In the genomic region with DNA sequence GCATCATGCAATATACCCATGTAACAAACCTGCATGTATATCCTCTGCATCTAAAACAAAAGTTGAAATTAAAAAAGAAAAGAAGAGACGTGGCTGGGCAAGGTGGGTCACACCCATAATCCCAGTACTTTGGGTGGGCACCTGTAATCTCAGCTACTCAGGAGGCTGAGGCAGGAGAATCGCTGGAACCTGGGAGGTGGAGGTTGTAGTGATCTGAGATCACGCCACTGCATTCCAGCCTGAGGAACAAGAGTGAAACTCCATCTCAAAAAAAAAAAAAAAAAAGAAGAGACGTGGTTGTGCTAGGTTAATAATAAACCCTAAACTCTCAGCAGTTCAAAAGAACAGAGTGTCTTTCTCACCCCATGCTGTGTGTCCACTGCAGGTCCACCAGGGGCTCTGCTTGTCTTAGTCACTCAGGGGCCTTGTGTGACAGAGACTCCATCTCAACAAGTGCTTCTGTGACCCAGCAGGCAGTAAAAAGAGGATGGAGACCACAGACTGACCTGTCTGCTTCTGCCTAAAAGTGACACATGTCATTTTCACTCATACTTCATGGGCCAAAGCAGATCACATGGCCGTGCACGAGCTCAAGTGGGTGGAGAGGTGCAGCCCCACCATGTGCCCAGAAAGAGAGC, we compare ENCODE assay signal across 21 cellular contexts. TPM values are rescaled to one million over a fixed set of nuclear protein-coding genes. Genes with fewer than 3 reads are reported as not detected.
DNase-seq lines count a peak whose midpoint lies in the region; ATAC-seq, FAIRE-seq and TF ChIP-seq lines count a peak whose summit lies in the region.
"Had no signal": no experiment of that assay in that cellular context is flagged by ENCODE, and none has a peak within 500 bp of the region (broad histone marks: within the 10 kb centered on the region; RNA-seq: fewer than 3 reads in every experiment).

No MANE protein-coding gene starts in this region.

- H3K36me3 Mint-ChIP-seq in natural killer cell treated with Interleukin-12 subunit alpha and Interleukin-12 subunit beta and Interleukin-15 and Interleukin-18, amount 100 ng/mL, for 72 hours = no peaks in the 10 kb centered on the region

- CTCF ChIA-PET in GM10248 (lab: Yijun Ruan, JAX) = interaction anchor here (1.1 to 6.4 kb wide), 5 partner anchors 9 to 1490 kb away, joined by 4 to 67 read pairs (median 6); no protein-coding TSS in a partner anchor

- no peak for TF ChIP-seq CTCF in GM10248 (IDR thresholded peaks at IDR 0.05; ENCODE audit: control extremely low read depth, extremely low read depth, low read depth, missing control alignments)
- TF ChIP-seq CTCF in heart right ventricle (IDR thresholded peaks at IDR 0.05) = no peak

- WGBS in heart right ventricle, 2 donors = 80 to 82% methylated on average over 6 of the region's 6 CpGs

- intact Hi-C loops in heart right ventricle (cut with DNase I) = loop anchor here in 2 of 10 donors (5.0 kb wide), 1 partner anchor 400 kb away; no protein-coding TSS in a partner anchor

- peaks cover 9 to 10% of the 10 kb centered on the region in 2 donors for H3K4me1 Mint-ChIP-seq in natural killer cell treated with Interleukin-12 subunit alpha and Interleukin-12 subunit beta and Interleukin-15 and Interleukin-18, amount 100 ng/mL, for 72 hours (ENCODE audit: low read depth in 2 of 2)
- H3K4me1 Mint-ChIP-seq: nephron had no signal

- no peaks in the 10 kb centered on the region for H3K9me3 Mint-ChIP-seq in natural killer cell treated with Interleukin-12 subunit alpha and Interleukin-12 subunit beta and Interleukin-15 and Interleukin-18, amount 100 ng/mL, for 72 hours
- H3K9me3 Mint-ChIP-seq: nephron had no signal

- no peak overlapping the region for H3K27ac Mint-ChIP-seq in natural killer cell treated with Interleukin-12 subunit alpha and Interleukin-12 subunit beta and Interleukin-15 and Interleukin-18, amount 100 ng/mL, for 72 hours
- H3K27ac Mint-ChIP-seq: nephron, progenitor cell of endocrine pancreas had no signal

- H3K4me1 ChIP-seq in heart right ventricle = peaks cover 0 to 11% (median 3%) of the 10 kb centered on the region in 9 donors
- H3K4me1 ChIP-seq: SJSA1, uterus had no signal

- POLR2A ChIA-PET in GM10248 (lab: Yijun Ruan, JAX) = no interaction called here

- ATAC-seq in GM21381 (IDR thresholded peaks at IDR 0.05; ENCODE audit: unreplicated experiment) = peak; percentile 47
- no peak for ATAC-seq in natural killer cell treated with Interleukin-12 subunit alpha and Interleukin-12 subunit beta and Interleukin-15 and Interleukin-18, amount 100 ng/mL, for 72 hours
- no peak for ATAC-seq in heart right ventricle
- ATAC-seq: gastroesophageal sphincter; stimulated activated naive CD8-positive, alpha-beta T cell treated with anti-CD3 and anti-CD28 coated beads, Interleukin-15, Interleukin-2, amounts not matched to agents 100 U/mL and 50 U/mL, for 24 hours had no signal

- H3K4me3 Mint-ChIP-seq in natural killer cell treated with Interleukin-12 subunit alpha and Interleukin-12 subunit beta and Interleukin-15 and Interleukin-18, amount 100 ng/mL, for 72 hours = no peak overlapping the region
- H3K4me3 Mint-ChIP-seq: nephron had no signal

- no peak overlapping the region for H3K27ac ChIP-seq in heart right ventricle
- H3K27ac ChIP-seq: gastroesophageal sphincter, SJSA1, uterus had no signal

- FAIRE-seq in RCC 7860 (lab: Jason Lieb, UNC) = peak; percentile 2
- FAIRE-seq: astrocyte, endothelial cell of umbilical vein, GM19239 had no signal

- no peak overlapping the region for H3K4me3 ChIP-seq in heart right ventricle
- H3K4me3 ChIP-seq: gastroesophageal sphincter, SJSA1, uterus had no signal

- H3K9me3 ChIP-seq in heart right ventricle = no peaks in the 10 kb centered on the region
- H3K9me3 ChIP-seq: gastroesophageal sphincter, SJSA1, uterus had no signal

- DNase-seq in GM10248 (ENCODE audit: extremely low spot score) (peak; percentile 38), RCC 7860 (ENCODE audit: low spot score) (peak; percentile 33), mucosa of gallbladder (ENCODE audit: low spot score) (peak; percentile 13), iPS-NIHi7 (ENCODE audit: extremely low spot score) (no peak), OCI-M1 (lab: John Stamatoyannopoulos, UW) (no peak), heart right ventricle (no peak)
- no peak for DNase-seq in natural killer cell treated with Interleukin-12 subunit alpha and Interleukin-12 subunit beta and Interleukin-15 and Interleukin-18, amount 100 ng/mL, for 72 hours (ENCODE audit: low spot score)
- DNase-seq: activated naive CD4-positive, alpha-beta T cell treated with Interleukin-2 at 50 U/mL for 16 hours; mammary epithelial cell; NCI-H1436 treated with DMSO at 0.1 percent for 48 hours; NCI-H446; stimulated activated naive CD8-positive, alpha-beta T cell treated with anti-CD3 and anti-CD28 coated beads, Interleukin-15, Interleukin-2, amounts not matched to agents 100 U/mL and 50 U/mL, for 24 hours; uterus had no signal

- H3K27me3 Mint-ChIP-seq in natural killer cell treated with Interleukin-12 subunit alpha and Interleukin-12 subunit beta and Interleukin-15 and Interleukin-18, amount 100 ng/mL, for 72 hours = peaks cover 8 to 25% of the 10 kb centered on the region in 2 donors
- H3K27me3 Mint-ChIP-seq: progenitor cell of endocrine pancreas had no signal

- no peaks in the 10 kb centered on the region for H3K27me3 ChIP-seq in heart right ventricle
- H3K27me3 ChIP-seq: gastroesophageal sphincter, SJSA1, uterus had no signal

- H3K36me3 ChIP-seq in heart right ventricle = no peaks in the 10 kb centered on the region
- H3K36me3 ChIP-seq: gastroesophageal sphincter, SJSA1, uterus had no signal

RNA-seq across cellular contexts. Expression of a gene that starts 22.3 kb away (rescaled TPM):
- total RNA-seq in mucosa of gallbladder (30.7 TPM), heart right ventricle (10 to 100 TPM; 18.4 to 27.9 (median 21.5) TPM)
- total RNA-seq in natural killer cell treated with Interleukin-12 subunit alpha and Interleukin-12 subunit beta and Interleukin-15 and Interleukin-18, amount 100 ng/mL, for 72 hours = 100 to 1,000 TPM in 1 of 2 donors, 10 to 100 TPM in 1; 66.3 to 138 TPM
- 1 to 10 TPM; 6.2 to 9.6 TPM for polyA plus RNA-seq in heart right ventricle

Comparison
In these comparisons a context has a peak if more than half of its experiments do, and no peak if none do; other contexts are left out.
1. DNase-seq: peak in GM10248 (single experiment), RCC 7860 (single experiment) and mucosa of gallbladder (single experiment); none in iPS-NIHi7 (single experiment), natural killer cell treated with Interleukin-12 subunit alpha and Interleukin-12 subunit beta and Interleukin-15 and Interleukin-18, amount 100 ng/mL, for 72 hours (single experiment), OCI-M1 (single experiment) and heart right ventricle (0 of 2).